10 cellular contexts compared by ENCODE assay signal in genomic region chr9:96137666-96138429, GRCh38.
DNase-seq lines count a peak whose midpoint lies in the region; ATAC-seq and TF ChIP-seq lines count a peak whose summit lies in the region.
"Had no signal": no experiment of that assay in that cellular context is flagged by ENCODE, and none has a peak within 500 bp of the region (broad histone marks: within the 10 kb centered on the region; RNA-seq: fewer than 3 reads in every experiment).

No MANE protein-coding gene starts in this region.

- no peaks in the 10 kb centered on the region for H3K36me3 Mint-ChIP-seq in activated naive CD4-positive, alpha-beta T cell treated with anti-CD3 and anti-CD28 coated beads, Interleukin-2, amount 10 ng/mL, durations not matched to agents 7 days and 5 days

- no peaks in the 10 kb centered on the region for H3K9me3 Mint-ChIP-seq in activated naive CD4-positive, alpha-beta T cell treated with anti-CD3 and anti-CD28 coated beads, Interleukin-2, amount 10 ng/mL, durations not matched to agents 7 days and 5 days

- no peaks in the 10 kb centered on the region for H3K9me3 ChIP-seq in body of pancreas

- DNase-seq in body of pancreas (no peak), skeletal muscle cell (ENCODE audit: low read depth) (no peak), RKO (ENCODE audit: low spot score) (no peak), left ventricle myocardium superior (no peak), Right ventricle myocardium superior (no peak)
- DNase-seq in activated naive CD4-positive, alpha-beta T cell treated with anti-CD3 and anti-CD28 coated beads, Interleukin-2, amount 10 ng/mL, durations not matched to agents 7 days and 5 days, result no peak

- H3K4me3 ChIP-seq in body of pancreas (no peak overlapping the region), skeletal muscle cell (ENCODE audit: low read depth, low read length) (peak overlapping the region; percentile 25)
- H3K4me3 ChIP-seq: lung had no signal

- ATAC-seq in GM18873 (IDR thresholded peaks at IDR 0.05; ENCODE audit: low FRiP score, unreplicated experiment), result peak; percentile 47
- ATAC-seq in HG02970 (IDR thresholded peaks at IDR 0.05; ENCODE audit: low FRiP score, unreplicated experiment), result peak; percentile 33
- ATAC-seq in body of pancreas, result peak; percentile 12
- ATAC-seq in left ventricle myocardium superior, result no peak
- ATAC-seq in Right ventricle myocardium superior (ENCODE audit: poor library complexity), result no peak
- ATAC-seq: Panc1 had no signal

- no peaks in the 10 kb centered on the region for H3K36me3 ChIP-seq in body of pancreas (replicated peaks in 1 of 2; ENCODE audit: insufficient read depth in 1 of 2, low read depth in 2 of 2)

- TF ChIP-seq POLR2A in body of pancreas (IDR thresholded peaks at IDR 0.05), result no peak

- H3K27ac Mint-ChIP-seq in activated naive CD4-positive, alpha-beta T cell treated with anti-CD3 and anti-CD28 coated beads, Interleukin-2, amount 10 ng/mL, durations not matched to agents 7 days and 5 days, result no peak overlapping the region

- H3K4me1 Mint-ChIP-seq in activated naive CD4-positive, alpha-beta T cell treated with anti-CD3 and anti-CD28 coated beads, Interleukin-2, amount 10 ng/mL, durations not matched to agents 7 days and 5 days, result peaks cover 19% of the 10 kb centered on the region

- H3K27ac ChIP-seq in body of pancreas, result peak overlapping the region in 2 of 4 donors; percentile 31 to 52

- H3K4me3 Mint-ChIP-seq in activated naive CD4-positive, alpha-beta T cell treated with anti-CD3 and anti-CD28 coated beads, Interleukin-2, amount 10 ng/mL, durations not matched to agents 7 days and 5 days, result no peak overlapping the region

- H3K27me3 Mint-ChIP-seq in activated naive CD4-positive, alpha-beta T cell treated with anti-CD3 and anti-CD28 coated beads, Interleukin-2, amount 10 ng/mL, durations not matched to agents 7 days and 5 days, result peaks cover 13% of the 10 kb centered on the region

- whole genome bisulfite sequencing in body of pancreas, 2 donors, result 68 to 77% methylated on average over 6 of the region's 6 CpGs

- intact Hi-C loops in body of pancreas (cut with DNase I) (no loop called here), left ventricle myocardium superior (cut with micrococcal nuclease) (no loop called here), Right ventricle myocardium superior (cut with DNase I) (no loop called here)

- CTCF ChIA-PET in activated naive CD4-positive, alpha-beta T cell treated with anti-CD3 and anti-CD28 coated beads, Interleukin-2, amount 10 ng/mL, durations not matched to agents 7 days and 5 days (lab: Charles Lee), result interaction anchor here (0.7 kb wide), 1 partner anchor 80 kb away, joined by 3 read pairs; no protein-coding TSS in a partner anchor

- H3K4me1 ChIP-seq in body of pancreas, result peaks cover 4% of the 10 kb centered on the region

- H3K27me3 ChIP-seq in body of pancreas, result no peaks in the 10 kb centered on the region

- TF ChIP-seq CTCF in body of pancreas (IDR thresholded peaks at IDR 0.05), result no peak

Comparison
In these comparisons a context has a peak if more than half of its experiments do, and no peak if none do; other contexts are left out.
1. ATAC-seq: peak in GM18873 (single experiment), HG02970 (single experiment) and body of pancreas (single experiment); none in left ventricle myocardium superior (single experiment) and Right ventricle myocardium superior (single experiment).